ENCODE assay signal across 8 cellular contexts in genomic region chr16:71288570-71288889, GRCh38. TPM values are rescaled to one million over a fixed set of nuclear protein-coding genes. Genes with fewer than 3 reads are reported as not detected.
DNase-seq lines count a peak whose midpoint lies in the region; ATAC-seq and TF ChIP-seq lines count a peak whose summit lies in the region.

No MANE protein-coding gene starts in this region.

- no peak for DNase-seq in CD4-positive, alpha-beta memory T cell
- DNase-seq in NB4 (ENCODE audit: low read depth), result no peak
- DNase-seq in effector memory CD4-positive, alpha-beta T cell, result no peak
- no peak for DNase-seq in germinal center (ENCODE audit: low spot score)
- no peak for DNase-seq in activated CD4-positive, alpha-beta T cell treated with anti-CD3 and anti-CD28 coated beads for 48 hours

- H3K4me1 ChIP-seq in CD4-positive, alpha-beta memory T cell (ENCODE audit: insufficient read depth, low read length), result peaks cover 20% of the 10 kb centered on the region
- H3K4me1 ChIP-seq in effector memory CD4-positive, alpha-beta T cell (ENCODE audit: control insufficient read depth, insufficient read depth, low read length, poor library complexity, severe bottlenecking), result peaks cover 10% of the 10 kb centered on the region
- peaks cover 14% of the 10 kb centered on the region for H3K4me1 ChIP-seq in neuron (ENCODE audit: insufficient read depth, low read length)

- TF ChIP-seq POLR2A in NB4 (IDR thresholded peaks at IDR 0.05; ENCODE audit: extremely low read depth, insufficient read length), result no peak

- intact Hi-C loops in CD4-positive, alpha-beta memory T cell (cut with micrococcal nuclease), result loop anchor here (5.0 kb wide), 1 partner anchor 279 kb away; no protein-coding TSS in a partner anchor

- no peaks in the 10 kb centered on the region for H3K27me3 ChIP-seq in CD4-positive, alpha-beta memory T cell (ENCODE audit: insufficient read depth, low read length)
- peaks cover 5% of the 10 kb centered on the region for H3K27me3 ChIP-seq in effector memory CD4-positive, alpha-beta T cell (replicated peaks; ENCODE audit: control insufficient read depth, insufficient read depth, low read length, poor library complexity, severe bottlenecking)
- no peaks in the 10 kb centered on the region for H3K27me3 ChIP-seq in neuron (ENCODE audit: insufficient read depth, low read length)

- H3K27ac ChIP-seq in CD4-positive, alpha-beta memory T cell (ENCODE audit: low read depth, low read length), result peak overlapping the region; percentile 78
- peak overlapping the region; percentile 70 for H3K27ac ChIP-seq in effector memory CD4-positive, alpha-beta T cell (ENCODE audit: insufficient read depth, low read length, poor library complexity, severe bottlenecking)

- H3K27me3 Mint-ChIP-seq in CD4-positive, alpha-beta memory T cell, result peaks cover 7 to 14% of the 10 kb centered on the region in 2 donors

- peak overlapping the region; percentile 95 for H2AFZ ChIP-seq in neuron (ENCODE audit: low read depth, low read length)

- H3K36me3 ChIP-seq in CD4-positive, alpha-beta memory T cell (ENCODE audit: insufficient read depth, low read length), result peaks cover 8% of the 10 kb centered on the region
- H3K36me3 ChIP-seq in effector memory CD4-positive, alpha-beta T cell (ENCODE audit: control insufficient read depth, insufficient read depth, low read length), result peaks cover 28% of the 10 kb centered on the region
- H3K36me3 ChIP-seq in neuron (ENCODE audit: insufficient read depth, low read length), result peaks cover 36% of the 10 kb centered on the region

- H3K9me3 ChIP-seq in CD4-positive, alpha-beta memory T cell (ENCODE audit: control insufficient read depth in 1 of 2, low read length in 2 of 2), result no peaks in the 10 kb centered on the region
- no peaks in the 10 kb centered on the region for H3K9me3 ChIP-seq in effector memory CD4-positive, alpha-beta T cell (ENCODE audit: control insufficient read depth, low read length)
- H3K9me3 ChIP-seq in neuron (ENCODE audit: low read length), result peaks cover 2% of the 10 kb centered on the region

- no peak for ATAC-seq in HG03439 (IDR thresholded peaks at IDR 0.05; ENCODE audit: unreplicated experiment)
- ATAC-seq in HG02885 (IDR thresholded peaks at IDR 0.05; ENCODE audit: poor library complexity, unreplicated experiment), result no peak

- peaks cover 0 to 14% (median 7%) of the 10 kb centered on the region in 8 donors for H3K9me3 Mint-ChIP-seq in CD4-positive, alpha-beta memory T cell

- POLR2A ChIA-PET in CD4-positive, alpha-beta memory T cell (lab: Charles Lee; ENCODE audit: partially characterized antibody), result interaction anchor here (1.1 to 1.5 kb wide), 2 partner anchors 8 to 41 kb away, joined by 3 read pairs; no protein-coding TSS in a partner anchor

- H3K4me3 Mint-ChIP-seq in CD4-positive, alpha-beta memory T cell, result peak overlapping the region; percentile 83 to 92 (median 90)

- H3K4me3 ChIP-seq in CD4-positive, alpha-beta memory T cell (ENCODE audit: low read length in 2 of 2), result peak overlapping the region; percentile 30 to 93
- peak overlapping the region; percentile 94 for H3K4me3 ChIP-seq in NB4 (ENCODE audit: low read depth, low read length)
- H3K4me3 ChIP-seq in effector memory CD4-positive, alpha-beta T cell (ENCODE audit: insufficient read depth, low read depth, low read length, poor library complexity, severe bottlenecking), result peak overlapping the region; percentile 84
- H3K4me3 ChIP-seq in neuron (ENCODE audit: low read length), result peak overlapping the region; percentile 90

- no peak for TF ChIP-seq CTCF in NB4 (IDR thresholded peaks at IDR 0.05; ENCODE audit: low read depth, low read length)

- peaks cover 40% of the 10 kb centered on the region in 2 donors for H3K36me3 Mint-ChIP-seq in CD4-positive, alpha-beta memory T cell

- CTCF ChIA-PET in CD4-positive, alpha-beta memory T cell (lab: Charles Lee; ENCODE audit: partially characterized antibody), result interaction anchor here (1.9 kb wide), 1 partner anchor 22 kb away, joined by 6 read pairs; no protein-coding TSS in a partner anchor

- H3K4me1 Mint-ChIP-seq in CD4-positive, alpha-beta memory T cell, result peaks cover 19 to 43% (median 22%) of the 10 kb centered on the region in 4 donors

- H3K27ac Mint-ChIP-seq in CD4-positive, alpha-beta memory T cell, result peak overlapping the region; percentile 83 to 96 (median 94)

RNA-seq across cellular contexts. Expression of gene CMTR2, which starts 0.7 kb away (rescaled TPM):
- total RNA-seq in CD4-positive, alpha-beta memory T cell, result 10 to 100 TPM; 27.3 to 28.5 TPM
- polyA plus RNA-seq in CD4-positive, alpha-beta memory T cell, result 10 to 100 TPM; 16.6 to 26.4 TPM

RNA-seq across cellular contexts. Expression of gene HYDIN, which starts 58.0 kb away (rescaled TPM):
- not detected for total RNA-seq in CD4-positive, alpha-beta memory T cell
- polyA plus RNA-seq in CD4-positive, alpha-beta memory T cell, result not detected
